ENCODE assay signal across 8 cellular contexts in the genomic region with DNA sequence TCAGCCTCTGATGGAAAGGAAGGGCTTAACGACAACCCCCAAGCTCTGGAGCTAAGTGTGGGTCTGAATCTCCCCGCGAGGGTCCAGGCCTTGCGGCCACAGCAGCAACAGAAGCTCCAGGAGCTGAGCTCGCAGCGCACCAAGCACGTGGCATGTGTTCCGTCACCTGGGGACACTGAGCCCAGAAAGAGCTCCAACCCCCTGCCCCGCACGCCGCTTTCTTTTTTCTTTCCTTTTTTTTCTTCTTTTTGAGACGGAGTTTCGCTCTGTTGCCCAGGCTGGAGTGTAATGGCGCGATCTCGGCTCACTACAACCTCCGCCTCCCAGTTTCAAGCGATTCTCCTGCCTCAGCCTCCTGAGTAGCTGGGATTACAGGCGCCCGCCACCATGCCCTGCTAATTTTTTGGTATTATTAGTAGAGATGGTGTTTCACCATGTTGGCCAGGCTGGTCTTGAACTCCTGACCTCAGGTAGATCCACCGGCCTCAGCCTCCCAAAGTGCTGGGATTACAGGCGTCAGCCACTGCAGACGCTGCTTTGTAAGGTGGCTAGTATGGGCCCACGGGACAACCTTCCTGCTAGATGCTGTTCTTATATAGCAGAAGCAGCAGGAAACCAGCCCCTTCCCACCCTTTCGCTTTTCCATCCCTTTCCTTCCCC. TPM values are rescaled to one million over a fixed set of nuclear protein-coding genes. Genes with fewer than 3 reads are reported as not detected.
DNase-seq lines count a peak whose midpoint lies in the region; ATAC-seq and TF ChIP-seq lines count a peak whose summit lies in the region.

No MANE protein-coding gene starts in this region.

- ATAC-seq in heart right ventricle, result peak in 1 of 8 donors; percentile 17
- ATAC-seq in left cardiac atrium, result no peak
- ATAC-seq in HG02973 (IDR thresholded peaks at IDR 0.05; ENCODE audit: unreplicated experiment), result no peak

- H3K36me3 ChIP-seq in heart right ventricle, result peaks cover 0 to 17% (median 0%) of the 10 kb centered on the region in 9 donors
- H3K36me3 ChIP-seq in mesodermal cell (ENCODE audit: control insufficient read depth, insufficient read depth, low read length), result peaks cover 18% of the 10 kb centered on the region
- H3K36me3 ChIP-seq in adrenal gland (replicated peaks in 1 of 2), result no peaks in the 10 kb centered on the region

- TF ChIP-seq CTCF in heart right ventricle (IDR thresholded peaks at IDR 0.05), result no peak
- TF ChIP-seq CTCF in astrocyte of the cerebellum (IDR thresholded peaks at IDR 0.05; ENCODE audit: low read depth, low read length, missing control alignments), result no peak
- no peak for TF ChIP-seq CTCF in adrenal gland (IDR thresholded peaks at IDR 0.05)

- H3K27me3 ChIP-seq in heart right ventricle, result no peaks in the 10 kb centered on the region
- H3K27me3 ChIP-seq in adrenal gland, result no peaks in the 10 kb centered on the region

- peaks cover 0 to 35% (median 16%) of the 10 kb centered on the region in 9 donors for H3K4me1 ChIP-seq in heart right ventricle
- peaks cover 4% of the 10 kb centered on the region for H3K4me1 ChIP-seq in mesodermal cell (ENCODE audit: control insufficient read depth, insufficient read depth, low read length, poor library complexity, severe bottlenecking)
- H3K4me1 ChIP-seq in adrenal gland (replicated peaks in 1 of 2), result peaks cover 8 to 10% of the 10 kb centered on the region in 2 donors

- DNase-seq in heart right ventricle (no peak), left cardiac atrium (no peak), astrocyte of the cerebellum (ENCODE audit: low read depth) (no peak), adrenal gland (no peak), CD1c-positive myeloid dendritic cell (ENCODE audit: extremely low spot score) (no peak)
- DNase-seq in stimulated activated naive CD4-positive, alpha-beta T cell (lab: John Stamatoyannopoulos, UW), result no peak

- H3K9me3 ChIP-seq in heart right ventricle (no peaks in the 10 kb centered on the region), mesodermal cell (ENCODE audit: control insufficient read depth, low read length) (no peaks in the 10 kb centered on the region), adrenal gland (replicated peaks in 1 of 3) (no peaks in the 10 kb centered on the region)

- 70 to 72% methylated on average over 25 of the region's 25 CpGs for WGBS in heart right ventricle, 2 donors
- WGBS in mesodermal cell (ENCODE audit: insufficient coverage in 2 of 2), 2 experiments, result 83 to 84% methylated on average over 23 to 25 of the region's 25 CpGs
- WGBS in adrenal gland, 4 donors, result 73 to 79% (median 73%) methylated on average over 23 to 25 of the region's 25 CpGs

- intact Hi-C loops in heart right ventricle (cut with DNase I) (loop anchor here in 5 of 10 donors (5.0 to 10.0 kb wide), 5 partner anchors 178 to 288 kb away; partner anchors contain the start of genes GRK4 (in 1 of the 5) and NOP14 (in 1 of the 5)), left cardiac atrium (cut with DNase I) (no loop called here), adrenal gland (cut with DNase I) (no loop called here)

- in situ Hi-C loops in astrocyte of the cerebellum (cut with HindIII; ENCODE audit: low sequenced_read_pairs), result loop anchor here (10.0 kb wide), 1 partner anchor 88 kb away; the partner anchor contains the start of gene ADD1

- H3K27ac ChIP-seq in heart right ventricle, result peak overlapping the region in 9 of 10 donors; percentile 50 to 78 (median 68)
- H3K27ac ChIP-seq in mesodermal cell (ENCODE audit: low read depth, low read length, severe bottlenecking), result no peak overlapping the region
- peak overlapping the region in 2 of 5 donors; percentile 10 to 91 for H3K27ac ChIP-seq in adrenal gland

- TF ChIP-seq POLR2A in adrenal gland (IDR thresholded peaks at IDR 0.05), result no peak

- H3K4me3 ChIP-seq in heart right ventricle (peak overlapping the region in 9 of 10 donors; percentile 25 to 99 (median 46)), astrocyte of the cerebellum (ENCODE audit: low read depth, low read length) (peak overlapping the region; percentile 14), mesodermal cell (ENCODE audit: extremely low read depth, insufficient read depth, low read length, poor library complexity, severe bottlenecking) (peak overlapping the region; percentile 12), adrenal gland (peak overlapping the region in 1 of 4 donors; percentile 72)

RNA-seq across cellular contexts. Expression of gene TNIP2, which starts 0.7 kb away (rescaled TPM):
- 10 to 100 TPM; 12.6 to 33.7 (median 14.5) TPM for total RNA-seq in heart right ventricle
- polyA plus RNA-seq in heart right ventricle, result 10 to 100 TPM; 25.8 to 33.6 TPM
- total RNA-seq in left cardiac atrium, result 10 to 100 TPM; 23.2 to 31.4 TPM
- polyA plus RNA-seq in mesodermal cell (2013, experiment 1 of 2), result 37.3 TPM
- 34.3 TPM for polyA plus RNA-seq in mesodermal cell (2013, experiment 2 of 2)
- 10 to 100 TPM; 19.2 to 57.7 (median 35.7) TPM for total RNA-seq in adrenal gland
- polyA plus RNA-seq in adrenal gland, result 10 to 100 TPM in 2 of 3 donors, 1 to 10 TPM in 1; 7.8 to 41.8 (median 38.3) TPM

RNA-seq across cellular contexts. Expression of gene SH3BP2, which starts 36.1 kb away (rescaled TPM):
- total RNA-seq in heart right ventricle (10 to 100 TPM; 10.4 to 36.9 (median 16.4) TPM), left cardiac atrium (10 to 100 TPM; 28.3 to 28.5 TPM), adrenal gland (10 to 100 TPM; 10.8 to 81.2 (median 40.3) TPM)
- polyA plus RNA-seq in heart right ventricle (10 to 100 TPM; 12.3 to 47.7 TPM), adrenal gland (100 to 1,000 TPM in 1 of 3 donors, 10 to 100 TPM in 1, 1 to 10 TPM in 1; 7.7 to 160 (median 35.2) TPM)
- 26.8 TPM for polyA plus RNA-seq in mesodermal cell (2013, experiment 1 of 2)
- 19.3 TPM for polyA plus RNA-seq in mesodermal cell (2013, experiment 2 of 2)
